Comparison of ENCODE assay signal across 24 cellular contexts in the genomic region with DNA sequence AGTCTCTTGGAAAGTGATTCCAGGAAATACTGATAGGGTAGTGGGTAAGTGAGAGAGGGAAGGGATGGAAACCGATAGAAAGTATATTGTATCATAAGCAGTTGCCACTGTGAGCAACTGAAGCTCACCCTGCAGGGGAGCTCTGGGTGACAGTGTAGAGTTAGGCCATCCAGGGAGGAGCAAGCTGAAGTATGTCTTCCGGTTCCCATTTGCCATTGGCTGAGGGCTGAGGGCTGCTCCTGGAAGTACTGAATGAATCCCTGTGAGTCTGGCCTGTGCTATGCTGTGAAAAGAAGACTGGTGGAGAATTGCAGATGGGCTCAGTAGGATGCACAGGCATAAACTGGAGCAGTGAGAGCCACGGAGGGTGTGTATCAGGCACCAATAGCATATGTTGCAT.
DNase-seq lines count a peak whose midpoint lies in the region; ATAC-seq and TF ChIP-seq lines count a peak whose summit lies in the region.
"Had no signal": no experiment of that assay in that cellular context is flagged by ENCODE, and none has a peak within 500 bp of the region (broad histone marks: within the 10 kb centered on the region; RNA-seq: fewer than 3 reads in every experiment).

No MANE protein-coding gene starts in this region.

- ATAC-seq in WTC11 (peak; percentile 74), upper lobe of right lung (peak; percentile 29), GM21423 (IDR thresholded peaks at IDR 0.05; ENCODE audit: unreplicated experiment) (no peak)
- ATAC-seq: CD8-positive, alpha-beta T cell; GM12878; Panc1 had no signal

- H2BK12ac ChIP-seq in H9 (ENCODE audit: insufficient read length, low read depth, low read length): no peak overlapping the region

- H3K27me3 Mint-ChIP-seq in H9 (ENCODE audit: low read depth) (no peaks in the 10 kb centered on the region), WTC11 (ENCODE audit: low read depth) (no peaks in the 10 kb centered on the region), neural progenitor cell (ENCODE audit: insufficient read depth, low read depth) (peaks cover 4% of the 10 kb centered on the region)
- H3K27me3 Mint-ChIP-seq: B cell had no signal

- no peak overlapping the region for H3K23ac ChIP-seq in H9 (ENCODE audit: insufficient read length, low read depth, low read length)

- H3K36me3 ChIP-seq in neural progenitor cell: no peaks in the 10 kb centered on the region
- no peaks in the 10 kb centered on the region for H3K36me3 ChIP-seq in upper lobe of right lung
- H3K36me3 ChIP-seq in tibial artery: no peaks in the 10 kb centered on the region

- H3K4me1 Mint-ChIP-seq in H9: peaks cover 11 to 27% of the 10 kb centered on the region in 2 experiments
- peaks cover 7% of the 10 kb centered on the region for H3K4me1 Mint-ChIP-seq in WTC11
- peaks cover 18% of the 10 kb centered on the region for H3K4me1 Mint-ChIP-seq in neural progenitor cell
- H3K4me1 Mint-ChIP-seq: B cell had no signal

- H3K9me3 Mint-ChIP-seq in H9: no peaks in the 10 kb centered on the region
- H3K9me3 Mint-ChIP-seq in WTC11: no peaks in the 10 kb centered on the region
- no peaks in the 10 kb centered on the region for H3K9me3 Mint-ChIP-seq in neural progenitor cell
- H3K9me3 Mint-ChIP-seq: CD8-positive, alpha-beta T cell had no signal

- no peak overlapping the region for H3K27ac Mint-ChIP-seq in H9
- H3K27ac Mint-ChIP-seq in WTC11: no peak overlapping the region
- H3K27ac Mint-ChIP-seq in neural progenitor cell: no peak overlapping the region
- H3K27ac Mint-ChIP-seq: B cell; CD8-positive, alpha-beta T cell had no signal

- H3K36me3 Mint-ChIP-seq in H9 (ENCODE audit: insufficient read depth in 1 of 3, low read depth in 3 of 3) (no peaks in the 10 kb centered on the region), WTC11 (no peaks in the 10 kb centered on the region), neural progenitor cell (no peaks in the 10 kb centered on the region)
- H3K36me3 Mint-ChIP-seq: CD8-positive, alpha-beta T cell had no signal

- H3K27ac ChIP-seq in H9 (ENCODE audit: insufficient read length, low read depth, low read length) (no peak overlapping the region), neural progenitor cell (no peak overlapping the region), upper lobe of right lung (no peak overlapping the region), tibial artery (no peak overlapping the region)
- H3K27ac ChIP-seq: C4-2B had no signal

- no peak overlapping the region for H4K5ac ChIP-seq in H9 (ENCODE audit: insufficient read length, low read depth, low read length)

- TF ChIP-seq CTCF in H9 (conservative IDR thresholded peaks at IDR 0.05) (no peak), WTC11 (IDR thresholded peaks at IDR 0.05) (no peak), neural progenitor cell (IDR thresholded peaks at IDR 0.05) (no peak), upper lobe of right lung (IDR thresholded peaks at IDR 0.05) (no peak), GM13976 (IDR thresholded peaks at IDR 0.05; ENCODE audit: borderline replicate concordance, control extremely low read depth, extremely low read depth, insufficient read depth, missing control alignments) (no peak), tibial artery (IDR thresholded peaks at IDR 0.05) (no peak)

- no peaks in the 10 kb centered on the region for H3K79me1 ChIP-seq in H9 (ENCODE audit: insufficient read depth, low read depth, low read length, poor library complexity, severe bottlenecking)

- in situ Hi-C loops in GM13976 (cut with MboI; ENCODE audit: low sequenced_read_pairs, unreplicated experiment): no loop called here

- no peak overlapping the region for H4K8ac ChIP-seq in H9 (replicated peaks; ENCODE audit: insufficient read length, low read depth, low read length)

- peak overlapping the region; percentile 5 for H2BK120ac ChIP-seq in H9 (ENCODE audit: low read depth, low read length, poor library complexity, severe bottlenecking)

- DNase-seq in H9 (no peak), WTC11 (ENCODE audit: low spot score) (no peak), neural progenitor cell (ENCODE audit: low spot score) (peak; percentile 24), upper lobe of right lung (no peak), GM13976 (ENCODE audit: low spot score) (no peak), tibial artery (no peak)
- DNase-seq: Caco-2; CD8-positive, alpha-beta T cell; DMS79; EL; GDM1; HCEC 1CT; NCI-H1048; NCI-H1417; NCI-H1694; NCI-H446; NCI-H524 treated with DMSO at 0.1 percent for 48 hours; SHP77 treated with DMSO at 0.1 percent for 48 hours; T-helper 1 cell had no signal

- H4K91ac ChIP-seq in H9 (ENCODE audit: insufficient read length, low read depth, low read length): no peak overlapping the region

- no peak overlapping the region for H3T11ph ChIP-seq in H9 (ENCODE audit: low read length)

- H2BK15ac ChIP-seq in H9 (ENCODE audit: low read depth, low read length): no peak overlapping the region

- no peak overlapping the region for H3K14ac ChIP-seq in H9 (ENCODE audit: insufficient read depth, low read length)

- intact Hi-C loops in upper lobe of right lung (cut with DNase I): no loop called here
- intact Hi-C loops in tibial artery (cut with DNase I; ENCODE audit: low total_unique reads): no loop called here

- no peaks in the 10 kb centered on the region for H3K23me2 ChIP-seq in H9 (ENCODE audit: insufficient read length, low read depth, low read length, poor library complexity, severe bottlenecking)

- H2AFZ ChIP-seq in H9 (ENCODE audit: low read length) (no peak overlapping the region), neural progenitor cell (replicated peaks) (no peak overlapping the region)

- H2BK20ac ChIP-seq in H9 (ENCODE audit: low read depth, low read length, poor library complexity, severe bottlenecking): no peak overlapping the region

- H3K27me3 ChIP-seq in H9 (ENCODE audit: insufficient read depth, low read length): no peaks in the 10 kb centered on the region
- H3K27me3 ChIP-seq in neural progenitor cell: peaks cover 63% of the 10 kb centered on the region
- no peaks in the 10 kb centered on the region for H3K27me3 ChIP-seq in upper lobe of right lung
- H3K27me3 ChIP-seq in tibial artery: no peaks in the 10 kb centered on the region

- H3K4me2 ChIP-seq in H9 (ENCODE audit: insufficient read depth, insufficient read length, low read length) (no peak overlapping the region), neural progenitor cell (peak overlapping the region; percentile 40)

- peaks cover 15% of the 10 kb centered on the region for H3F3A ChIP-seq in neural progenitor cell (ENCODE audit: low read depth)

- H3K4me3 Mint-ChIP-seq in H9 (no peak overlapping the region), WTC11 (no peak overlapping the region), neural progenitor cell (no peak overlapping the region)
- H3K4me3 Mint-ChIP-seq: B cell; CD8-positive, alpha-beta T cell had no signal

- H2BK5ac ChIP-seq in H9 (ENCODE audit: insufficient read length, low read length): no peak overlapping the region

- H2AK5ac ChIP-seq in H9 (ENCODE audit: insufficient read length, low read length): no peak overlapping the region

- POLR2A ChIA-PET in WTC11 (lab: Charles Lee): no interaction called here

- no CpG with 5 or more reads among the region's 3 CpGs for WGBS in H9 (ENCODE audit: extremely low coverage, insufficient read length, low lambda C conversion rate)

- H3K4ac ChIP-seq in H9 (ENCODE audit: low read depth, low read length): no peak overlapping the region

- H3K79me2 ChIP-seq in H9 (ENCODE audit: insufficient read depth, low read length) (no peaks in the 10 kb centered on the region), neural progenitor cell (ENCODE audit: low read depth) (no peaks in the 10 kb centered on the region)

- H3K9me3 ChIP-seq in H9 (ENCODE audit: control insufficient read depth, low read depth, low read length) (no peaks in the 10 kb centered on the region), neural progenitor cell (ENCODE audit: low read depth) (no peaks in the 10 kb centered on the region), upper lobe of right lung (no peaks in the 10 kb centered on the region), tibial artery (no peaks in the 10 kb centered on the region)
- H3K9me3 ChIP-seq: Caco-2 had no signal

- H3K4me3 ChIP-seq in neural progenitor cell (no peak overlapping the region), upper lobe of right lung (no peak overlapping the region), tibial artery (no peak overlapping the region)
- H3K4me3 ChIP-seq: GM12878 had no signal

- H3K4me1 ChIP-seq in H9 (ENCODE audit: insufficient read depth, low read length): no peaks in the 10 kb centered on the region; the same call in 1 of the 2 replicates
- H3K4me1 ChIP-seq in neural progenitor cell: peaks cover 14% of the 10 kb centered on the region
- no peaks in the 10 kb centered on the region for H3K4me1 ChIP-seq in upper lobe of right lung
- H3K4me1 ChIP-seq in tibial artery: no peaks in the 10 kb centered on the region
- H3K4me1 ChIP-seq: Caco-2 had no signal

- CTCF ChIA-PET in WTC11 (lab: Charles Lee): no interaction called here

- H4K20me1 ChIP-seq in H9 (ENCODE audit: control insufficient read depth, insufficient read depth, insufficient read length): no peaks in the 10 kb centered on the region
- H4K20me1 ChIP-seq in neural progenitor cell (ENCODE audit: low read depth): peaks cover 13% of the 10 kb centered on the region

- no peak overlapping the region for H3K56ac ChIP-seq in H9 (ENCODE audit: insufficient read length, low read depth, low read length)

- no peak overlapping the region for H3K18ac ChIP-seq in H9 (ENCODE audit: insufficient read length, low read depth, low read length)

- H3K9ac ChIP-seq in H9 (ENCODE audit: extremely low read depth, insufficient read length, low read length) (no peak overlapping the region), neural progenitor cell (no peak overlapping the region)

TF ChIP-seq in WTC11, 78 proteins besides CTCF, POLR2A, EP300 and RAD21 (continues in another document):
- TF ChIP-seq, protein P1, sequence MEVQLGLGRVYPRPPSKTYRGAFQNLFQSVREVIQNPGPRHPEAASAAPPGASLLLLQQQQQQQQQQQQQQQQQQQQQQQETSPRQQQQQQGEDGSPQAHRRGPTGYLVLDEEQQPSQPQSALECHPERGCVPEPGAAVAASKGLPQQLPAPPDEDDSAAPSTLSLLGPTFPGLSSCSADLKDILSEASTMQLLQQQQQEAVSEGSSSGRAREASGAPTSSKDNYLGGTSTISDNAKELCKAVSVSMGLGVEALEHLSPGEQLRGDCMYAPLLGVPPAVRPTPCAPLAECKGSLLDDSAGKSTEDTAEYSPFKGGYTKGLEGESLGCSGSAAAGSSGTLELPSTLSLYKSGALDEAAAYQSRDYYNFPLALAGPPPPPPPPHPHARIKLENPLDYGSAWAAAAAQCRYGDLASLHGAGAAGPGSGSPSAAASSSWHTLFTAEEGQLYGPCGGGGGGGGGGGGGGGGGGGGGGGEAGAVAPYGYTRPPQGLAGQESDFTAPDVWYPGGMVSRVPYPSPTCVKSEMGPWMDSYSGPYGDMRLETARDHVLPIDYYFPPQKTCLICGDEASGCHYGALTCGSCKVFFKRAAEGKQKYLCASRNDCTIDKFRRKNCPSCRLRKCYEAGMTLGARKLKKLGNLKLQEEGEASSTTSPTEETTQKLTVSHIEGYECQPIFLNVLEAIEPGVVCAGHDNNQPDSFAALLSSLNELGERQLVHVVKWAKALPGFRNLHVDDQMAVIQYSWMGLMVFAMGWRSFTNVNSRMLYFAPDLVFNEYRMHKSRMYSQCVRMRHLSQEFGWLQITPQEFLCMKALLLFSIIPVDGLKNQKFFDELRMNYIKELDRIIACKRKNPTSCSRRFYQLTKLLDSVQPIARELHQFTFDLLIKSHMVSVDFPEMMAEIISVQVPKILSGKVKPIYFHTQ (CRISPR knock-in tag; IDR thresholded peaks at IDR 0.05): no peak
